ENCODE assay signal across 8 cellular contexts in genomic region chr10:111076682-111077661, GRCh38. TPM values are rescaled to one million over a fixed set of nuclear protein-coding genes. Genes with fewer than 3 reads are reported as not detected.
DNase-seq lines count a peak whose midpoint lies in the region; ATAC-seq and TF ChIP-seq lines count a peak whose summit lies in the region.

Gene ADRA2A, plus strand, starts transcription at chr10:111077029. Its CDS starts 968 bp downstream, at chr10:111077997.

- peaks cover 25% of the 10 kb centered on the region for H3K27me3 ChIP-seq in CD8-positive, alpha-beta memory T cell (ENCODE audit: insufficient read depth, low read length, poor library complexity, severe bottlenecking)

- POLR2A ChIA-PET in CD8-positive, alpha-beta memory T cell (lab: Charles Lee), result no interaction called here

- intact Hi-C loops in activated naive CD4-positive, alpha-beta T cell treated with anti-CD3 and anti-CD28 coated beads for 36 hours (cut with micrococcal nuclease), result loop anchor here (1.0 to 10.0 kb wide), 10 partner anchors 130 to 1060 kb away; partner anchors contain the start of genes BBIP1 and SHOC2

- no peaks in the 10 kb centered on the region for H3K36me3 ChIP-seq in CD8-positive, alpha-beta memory T cell (ENCODE audit: insufficient read depth, low read length)

- H3K27ac Mint-ChIP-seq in CD8-positive, alpha-beta memory T cell, result peak within 1 kb of the TSS in 2 of 8 donors; percentile 33 to 35
- H3K27ac Mint-ChIP-seq in activated naive CD4-positive, alpha-beta T cell treated with anti-CD3 and anti-CD28 coated beads for 36 hours, result no peak within 1 kb of the TSS
- no peak within 1 kb of the TSS for H3K27ac Mint-ChIP-seq in glutamatergic neuron (ENCODE audit: unreplicated experiment)

- CTCF ChIA-PET in CD8-positive, alpha-beta memory T cell (lab: Charles Lee), result interaction anchor here (1.2 to 1.7 kb wide), 5 partner anchors 10 to 331 kb away, joined by 3 to 4 read pairs (median 3); no protein-coding TSS in a partner anchor
- CTCF ChIA-PET in activated naive CD4-positive, alpha-beta T cell treated with anti-CD3 and anti-CD28 coated beads for 36 hours (lab: Charles Lee), result interaction anchor here (0.6 to 2.1 kb wide), 20 partner anchors 9 to 1058 kb away, joined by 3 to 11 read pairs (median 4); no protein-coding TSS in a partner anchor

- H3K4me3 ChIP-seq in CD8-positive, alpha-beta memory T cell (ENCODE audit: low read length), result peak within 1 kb of the TSS; percentile 50

- H3K36me3 Mint-ChIP-seq in CD8-positive, alpha-beta memory T cell, result peaks cover 0 to 9% (median 0%) of the 10 kb centered on the region in 3 donors
- H3K36me3 Mint-ChIP-seq in activated naive CD4-positive, alpha-beta T cell treated with anti-CD3 and anti-CD28 coated beads for 36 hours (ENCODE audit: low read depth), result no peaks in the 10 kb centered on the region
- no peaks in the 10 kb centered on the region for H3K36me3 Mint-ChIP-seq in glutamatergic neuron (ENCODE audit: unreplicated experiment)

- peak; percentile 30 for ATAC-seq in GM21737 (IDR thresholded peaks at IDR 0.05; ENCODE audit: unreplicated experiment)
- ATAC-seq in omental fat pad (ENCODE audit: low FRiP score), result peak; percentile 70

- H3K27me3 Mint-ChIP-seq in CD8-positive, alpha-beta memory T cell, result peaks cover 60 to 63% of the 10 kb centered on the region in 2 donors
- peaks cover 54% of the 10 kb centered on the region for H3K27me3 Mint-ChIP-seq in activated naive CD4-positive, alpha-beta T cell treated with anti-CD3 and anti-CD28 coated beads for 36 hours (ENCODE audit: low read depth)
- H3K27me3 Mint-ChIP-seq in glutamatergic neuron (ENCODE audit: unreplicated experiment), result peaks cover 16% of the 10 kb centered on the region

- peak within 1 kb of the TSS; percentile 69 to 87 (median 75) for H3K4me3 Mint-ChIP-seq in CD8-positive, alpha-beta memory T cell
- H3K4me3 Mint-ChIP-seq in activated naive CD4-positive, alpha-beta T cell treated with anti-CD3 and anti-CD28 coated beads for 36 hours, result peak within 1 kb of the TSS; percentile 71
- H3K4me3 Mint-ChIP-seq in glutamatergic neuron (ENCODE audit: unreplicated experiment), result peak within 1 kb of the TSS; percentile 84

- no peak within 1 kb of the TSS for H3K27ac ChIP-seq in CD8-positive, alpha-beta memory T cell (ENCODE audit: low read depth, low read length)

- DNase-seq in CD8-positive, alpha-beta memory T cell, result no peak
- DNase-seq in NCI-H2227 (lab: John Stamatoyannopoulos, UW; ENCODE audit: unreplicated experiment), result peak; percentile 63
- peak; percentile 46 for DNase-seq in activated naive CD4-positive, alpha-beta T cell treated with anti-CD3 and anti-CD28 coated beads for 36 hours
- DNase-seq in glutamatergic neuron, result peak; percentile 69
- no peak for DNase-seq in omental fat pad (ENCODE audit: low spot score)
- DNase-seq in effector CD4-positive, alpha-beta T cell, result no peak
- no peak for DNase-seq in amniotic stem cell (lab: John Stamatoyannopoulos, UW)

- H3K9me3 ChIP-seq in CD8-positive, alpha-beta memory T cell (ENCODE audit: low read length), result no peaks in the 10 kb centered on the region

- TF ChIP-seq CTCF in glutamatergic neuron (IDR thresholded peaks at IDR 0.05; ENCODE audit: partially characterized antibody, unreplicated experiment) (no peak), omental fat pad (IDR thresholded peaks at IDR 0.05) (no peak)

- H3K4me1 Mint-ChIP-seq in CD8-positive, alpha-beta memory T cell, result peaks cover 13 to 31% (median 14%) of the 10 kb centered on the region in 3 donors
- H3K4me1 Mint-ChIP-seq in activated naive CD4-positive, alpha-beta T cell treated with anti-CD3 and anti-CD28 coated beads for 36 hours (ENCODE audit: low read depth), result peaks cover 11% of the 10 kb centered on the region
- no peaks in the 10 kb centered on the region for H3K4me1 Mint-ChIP-seq in glutamatergic neuron (ENCODE audit: low read depth, unreplicated experiment)

- H3K9me3 Mint-ChIP-seq in CD8-positive, alpha-beta memory T cell, result peaks cover 0 to 5% (median 0%) of the 10 kb centered on the region in 5 donors
- H3K9me3 Mint-ChIP-seq in activated naive CD4-positive, alpha-beta T cell treated with anti-CD3 and anti-CD28 coated beads for 36 hours, result peaks cover 2% of the 10 kb centered on the region
- peaks cover 7% of the 10 kb centered on the region for H3K9me3 Mint-ChIP-seq in glutamatergic neuron (ENCODE audit: unreplicated experiment)

- no peaks in the 10 kb centered on the region for H3K4me1 ChIP-seq in CD8-positive, alpha-beta memory T cell (ENCODE audit: insufficient read depth, low read length)

RNA-seq across cellular contexts. Expression of gene ADRA2A, which starts in this region (rescaled TPM):
- total RNA-seq in CD8-positive, alpha-beta memory T cell, result not detected
- not detected for polyA plus RNA-seq in CD8-positive, alpha-beta memory T cell
- total RNA-seq in activated naive CD4-positive, alpha-beta T cell treated with anti-CD3 and anti-CD28 coated beads for 36 hours, result not detected
- total RNA-seq in glutamatergic neuron (ENCODE audit: unreplicated experiment) (0.32 TPM), omental fat pad (10 to 100 TPM in 3 of 4 donors, 1 to 10 TPM in 1; 5.2 to 81.3 (median 42.9) TPM)

Comparison
In these comparisons a context has a peak if more than half of its experiments do, and no peak if none do; other contexts are left out.
1. Peak in DNase-seq in activated naive CD4-positive, alpha-beta T cell treated with anti-CD3 and anti-CD28 coated beads for 36 hours; RNA of the gene not detected or under 1 TPM.
2. Peak in DNase-seq in glutamatergic neuron; RNA of the gene not detected or under 1 TPM.